24 cellular contexts compared by ENCODE assay signal in genomic region chrX:56429581-56429980, GRCh38.
A peak's percentile ranks its signal among the peaks of the same experiment; 100 is the strongest.
DNase-seq lines count a peak whose midpoint lies in the region; ATAC-seq and TF ChIP-seq lines count a peak whose summit lies in the region.
"Had no signal": no experiment of that assay in that cellular context is flagged by ENCODE, and none has a peak within 500 bp of the region (broad histone marks: within the 10 kb centered on the region; RNA-seq: fewer than 3 reads in every experiment).

No MANE protein-coding gene starts in this region.

- H4K20me1 ChIP-seq in GM23338 (replicated peaks; ENCODE audit: insufficient read depth): no peaks in the 10 kb centered on the region
- H4K20me1 ChIP-seq: BLaER1 had no signal

- no peaks in the 10 kb centered on the region for H3K27me3 Mint-ChIP-seq in GM23338 (ENCODE audit: insufficient read depth, low read depth, poor library complexity)
- H3K27me3 Mint-ChIP-seq in activated T-cell treated with anti-CD3 and anti-CD28 coated beads, Interleukin-2, amount 50 U/mL, for 24 hours: peaks cover 24% of the 10 kb centered on the region
- H3K27me3 Mint-ChIP-seq in type B pancreatic cell: no peaks in the 10 kb centered on the region
- H3K27me3 Mint-ChIP-seq: CD4-positive, alpha-beta T cell had no signal

- no peak overlapping the region for H2AFZ ChIP-seq in GM23338

- DNase-seq in ELF-1 (ENCODE audit: low read depth, low spot score) (peak; percentile 59), GM23338 (ENCODE audit: low spot score) (peak; percentile 24), SK-N-DZ (ENCODE audit: low spot score) (peak; percentile 0), islet precursor cell (peak; percentile 39), ecto neural progenitor cell (ENCODE audit: low spot score) (no peak), NCI-H128 (lab: John Stamatoyannopoulos, UW; ENCODE audit: unreplicated experiment) (no peak), type B pancreatic cell (ENCODE audit: extremely low spot score, unreplicated experiment) (no peak)
- no peak for DNase-seq in activated T-cell treated with anti-CD3 and anti-CD28 coated beads, Interleukin-2, amount 50 U/mL, for 24 hours
- DNase-seq: COR-L47, DMS 273 treated with DMSO at 0.1 percent for 48 hours, DMS79 treated with DMSO at 0.1 percent for 48 hours, H7, HFFc6, KG1, NCI-H1105, NCI-H2029 treated with DMSO at 0.1 percent for 48 hours, NCI-H2171, NCI-H524 treated with DMSO at 0.1 percent for 48 hours, RPMI8226 had no signal

- no peaks in the 10 kb centered on the region for H3K36me3 ChIP-seq in GM23338 (ENCODE audit: insufficient read depth)
- H3K36me3 ChIP-seq: BLaER1 had no signal

- TF ChIP-seq CTCF in GM23338 (conservative IDR thresholded peaks at IDR 0.05; ENCODE audit: low read depth in 2 of 2) (no peak), type B pancreatic cell (conservative IDR thresholded peaks at IDR 0.05) (no peak)

- no peak overlapping the region for H3K27ac Mint-ChIP-seq in GM23338
- no peak overlapping the region for H3K27ac Mint-ChIP-seq in activated T-cell treated with anti-CD3 and anti-CD28 coated beads, Interleukin-2, amount 50 U/mL, for 24 hours
- no peak overlapping the region for H3K27ac Mint-ChIP-seq in type B pancreatic cell
- H3K27ac Mint-ChIP-seq: CD4-positive, alpha-beta T cell; HFFc6 had no signal

- H3K36me3 Mint-ChIP-seq in GM23338 (ENCODE audit: low read depth) (no peaks in the 10 kb centered on the region), type B pancreatic cell (no peaks in the 10 kb centered on the region)
- no peaks in the 10 kb centered on the region for H3K36me3 Mint-ChIP-seq in activated T-cell treated with anti-CD3 and anti-CD28 coated beads, Interleukin-2, amount 50 U/mL, for 24 hours (ENCODE audit: low read depth)

- no peaks in the 10 kb centered on the region for H3K4me1 ChIP-seq in GM23338 (ENCODE audit: insufficient read depth)
- H3K4me1 ChIP-seq: BLaER1 had no signal

- no peaks in the 10 kb centered on the region for H3F3A ChIP-seq in GM23338 (replicated peaks; ENCODE audit: low read depth)

- ATAC-seq in GM23338: peak; percentile 73
- ATAC-seq: GM12878 had no signal

- H3K27me3 ChIP-seq in GM23338 (ENCODE audit: insufficient read depth): no peaks in the 10 kb centered on the region
- H3K27me3 ChIP-seq: BLaER1 had no signal

- no peaks in the 10 kb centered on the region for H3K4me1 Mint-ChIP-seq in GM23338
- peaks cover 3% of the 10 kb centered on the region for H3K4me1 Mint-ChIP-seq in activated T-cell treated with anti-CD3 and anti-CD28 coated beads, Interleukin-2, amount 50 U/mL, for 24 hours (ENCODE audit: low read depth)
- no peaks in the 10 kb centered on the region for H3K4me1 Mint-ChIP-seq in type B pancreatic cell (ENCODE audit: unreplicated experiment)

- no peak overlapping the region for H3K4me2 ChIP-seq in GM23338
- H3K4me2 ChIP-seq: BLaER1 had no signal

- H3K79me2 ChIP-seq in GM23338 (replicated peaks; ENCODE audit: insufficient read depth): no peaks in the 10 kb centered on the region

- no peak overlapping the region for H3K4me3 ChIP-seq in GM23338
- H3K4me3 ChIP-seq: BLaER1, GM12878, SK-N-MC had no signal

- H3K9me2 ChIP-seq in GM23338 (ENCODE audit: insufficient read depth): no peaks in the 10 kb centered on the region

- H3K27ac ChIP-seq in GM23338 (ENCODE audit: low read depth): no peak overlapping the region
- H3K27ac ChIP-seq: BLaER1, HL-60, SK-N-MC had no signal

- H3K9me3 Mint-ChIP-seq in GM23338 (peaks cover 18% of the 10 kb centered on the region), type B pancreatic cell (no peaks in the 10 kb centered on the region)
- H3K9me3 Mint-ChIP-seq in activated T-cell treated with anti-CD3 and anti-CD28 coated beads, Interleukin-2, amount 50 U/mL, for 24 hours: no peaks in the 10 kb centered on the region
- H3K9me3 Mint-ChIP-seq: CD4-positive, alpha-beta T cell had no signal

- H3K4me3 Mint-ChIP-seq in GM23338 (no peak overlapping the region), type B pancreatic cell (no peak overlapping the region)
- no peak overlapping the region for H3K4me3 Mint-ChIP-seq in activated T-cell treated with anti-CD3 and anti-CD28 coated beads, Interleukin-2, amount 50 U/mL, for 24 hours
- H3K4me3 Mint-ChIP-seq: CD4-positive, alpha-beta T cell; HFFc6 had no signal

TF ChIP-seq in GM23338, 12 proteins besides CTCF, POLR2A, EP300 and RAD21 (continues in another document):
- no peak for TF ChIP-seq REST (IDR thresholded peaks at IDR 0.05; ENCODE audit: unreplicated experiment)
- no peak for TF ChIP-seq ZNF462 (CRISPR knock-in tag; IDR thresholded peaks at IDR 0.05)
- TF ChIP-seq JUNB (IDR thresholded peaks at IDR 0.05; ENCODE audit: unreplicated experiment): no peak
- TF ChIP-seq EZH2 (IDR thresholded peaks at IDR 0.05; ENCODE audit: low read depth, unreplicated experiment): no peak

Comparison
In these comparisons a context has a peak if more than half of its experiments do, and no peak if none do; other contexts are left out.
1. DNase-seq: peak in ELF-1 (single experiment), GM23338 (single experiment), SK-N-DZ (single experiment) and islet precursor cell (single experiment); none in ecto neural progenitor cell (single experiment), activated T-cell treated with anti-CD3 and anti-CD28 coated beads, Interleukin-2, amount 50 U/mL, for 24 hours (single experiment), NCI-H128 (single experiment) and type B pancreatic cell (single experiment).